In genomic region chr12:120522568-120522967, GRCh38 we compare ENCODE assay signal across 1 cellular context.
A peak's percentile ranks its signal among the peaks of the same experiment; 100 is the strongest.
TF ChIP-seq lines count a peak whose summit lies in the region.

No MANE protein-coding gene starts in this region.

TF ChIP-seq in HepG2, 621 proteins besides CTCF, POLR2A, EP300 and RAD21:
- TF ChIP-seq RXRB (CRISPR knock-in tag; IDR thresholded peaks at IDR 0.05; ENCODE audit: borderline replicate concordance) (peak; percentile 28; the same call in 1 of the 2 replicates), HNF4A (CRISPR knock-in tag; IDR thresholded peaks at IDR 0.05) (peak; percentile 54), PAXIP1 (CRISPR knock-in tag; conservative IDR thresholded peaks at IDR 0.05) (peak; percentile 49; the same call in 1 of the 2 replicates), ETV5 (CRISPR knock-in tag; IDR thresholded peaks at IDR 0.05; ENCODE audit: borderline replicate concordance) (no peak), RXRA (CRISPR knock-in tag; IDR thresholded peaks at IDR 0.05) (0 out of 2 replicates have a peak, but pooled peaks have one; percentile 15), NR2F6 (IDR thresholded peaks at IDR 0.05) (peak; percentile 35; the same call in 1 of the 2 replicates), NR2F6 (CRISPR knock-in tag; IDR thresholded peaks at IDR 0.05) (peak; percentile 49; the same call in 1 of the 2 replicates), ZNF687 (CRISPR knock-in tag; IDR thresholded peaks at IDR 0.05) (peak; percentile 53), SALL1 (CRISPR knock-in tag; IDR thresholded peaks at IDR 0.05) (0 out of 2 replicates have a peak, but pooled peaks have one; percentile 24), ZFP36L1 (CRISPR knock-in tag; IDR thresholded peaks at IDR 0.05) (no peak)
TF ChIP-seq in HepG2: peak in this region for 7.
